Comparison of ENCODE assay signal across 29 cellular contexts in genomic region chr4:159520074-159520473, GRCh38.
"Had no signal": no experiment of that assay in that cellular context is flagged by ENCODE, and none has a peak within 500 bp of the region (broad histone marks: within the 10 kb centered on the region; RNA-seq: fewer than 3 reads in every experiment).

No MANE protein-coding gene starts in this region.

- H3K36me3 ChIP-seq: adrenal gland, ascending aorta, breast epithelium, cardiac muscle cell, colonic mucosa, esophagus muscularis mucosa, gastrocnemius medialis had no signal

- H3K4me1 ChIP-seq: ascending aorta, breast epithelium, colonic mucosa, esophagus muscularis mucosa, foreskin keratinocyte, gastrocnemius medialis had no signal

- H3K27ac ChIP-seq: adrenal gland, ascending aorta, breast epithelium, cardiac muscle cell, colonic mucosa, dorsolateral prefrontal cortex, esophagus muscularis mucosa, foreskin keratinocyte, gastrocnemius medialis had no signal

- H3K9me3 ChIP-seq: adrenal gland, ascending aorta, breast epithelium, colonic mucosa, esophagus muscularis mucosa, gastrocnemius medialis had no signal

- ATAC-seq: activated CD4-positive, alpha-beta T cell treated with anti-CD3 and anti-CD28 coated beads for 36 hours; activated CD8-positive, alpha-beta memory T cell treated with anti-CD3 and anti-CD28 coated beads, Interleukin-2, amount 10 ng/mL, durations not matched to agents 7 days and 5 days; activated CD8-positive, alpha-beta T cell treated with anti-CD3 and anti-CD28 coated beads, Interleukin-2, amount 10 ng/mL, durations not matched to agents 7 days and 5 days; activated naive CD8-positive, alpha-beta T cell treated with anti-CD3 and anti-CD28 coated beads, Interleukin-2, amount 50 U/mL, for 24 hours; foreskin keratinocyte; gastrocnemius medialis had no signal

- DNase-seq: activated CD4-positive, alpha-beta memory T cell treated with anti-CD3 and anti-CD28 coated beads for 36 hours; activated CD4-positive, alpha-beta T cell treated with anti-CD3 and anti-CD28 coated beads for 36 hours; activated CD4-positive, alpha-beta T cell treated with anti-CD3 and anti-CD28 coated beads, Interleukin-2, amount 10 ng/mL, durations not matched to agents 24 days and 14 days; activated CD4-positive, CD25-positive, alpha-beta regulatory T cell; activated CD4-positive, CD25-positive, alpha-beta regulatory T cell treated with anti-CD3 and anti-CD28 coated beads, Interleukin-2, amount 50 U/mL, for 72 hours; activated CD8-positive, alpha-beta memory T cell treated with anti-CD3 and anti-CD28 coated beads, Interleukin-2, amount 10 ng/mL, durations not matched to agents 7 days and 5 days; activated CD8-positive, alpha-beta memory T cell treated with anti-CD3 and anti-CD28 coated beads, Interleukin-2, amount 50 U/mL, for 4 hours; activated CD8-positive, alpha-beta T cell treated with anti-CD3 and anti-CD28 coated beads, Interleukin-2, amount 10 ng/mL, durations not matched to agents 7 days and 5 days; activated effector memory CD4-positive, alpha-beta T cell treated with anti-CD3 and anti-CD28 coated beads, Interleukin-2, amount 50 U/mL, for 16 hours; activated naive CD4-positive, alpha-beta T cell treated with anti-CD3 and anti-CD28 coated beads for 36 hours; activated naive CD8-positive, alpha-beta T cell treated with anti-CD3 and anti-CD28 coated beads for 36 hours; activated naive CD8-positive, alpha-beta T cell treated with anti-CD3 and anti-CD28 coated beads, Interleukin-2, amount 50 U/mL, for 24 hours; activated T-cell treated with anti-CD3 and anti-CD28 coated beads, Interleukin-2, amount 50 U/mL, for 1 hour; activated T-cell treated with anti-CD3 and anti-CD28 coated beads, Interleukin-2, amount 50 U/mL, for 48 hours; adrenal gland; central memory CD4-positive, alpha-beta T cell; cerebellar nuclear complex; colonic mucosa; dorsolateral prefrontal cortex; effector memory CD4-positive, alpha-beta T cell; endodermal cell; erythroblast; foreskin keratinocyte; gastrocnemius medialis; T-helper 2 cell had no signal

- H3K4me3 ChIP-seq: adrenal gland, ascending aorta, breast epithelium, cardiac muscle cell, colonic mucosa, dorsolateral prefrontal cortex, esophagus muscularis mucosa, gastrocnemius medialis had no signal

- H3K27me3 ChIP-seq: adrenal gland, ascending aorta, breast epithelium, cardiac muscle cell, colonic mucosa, dorsolateral prefrontal cortex, esophagus muscularis mucosa, foreskin keratinocyte, gastrocnemius medialis had no signal
